In the genomic region with DNA sequence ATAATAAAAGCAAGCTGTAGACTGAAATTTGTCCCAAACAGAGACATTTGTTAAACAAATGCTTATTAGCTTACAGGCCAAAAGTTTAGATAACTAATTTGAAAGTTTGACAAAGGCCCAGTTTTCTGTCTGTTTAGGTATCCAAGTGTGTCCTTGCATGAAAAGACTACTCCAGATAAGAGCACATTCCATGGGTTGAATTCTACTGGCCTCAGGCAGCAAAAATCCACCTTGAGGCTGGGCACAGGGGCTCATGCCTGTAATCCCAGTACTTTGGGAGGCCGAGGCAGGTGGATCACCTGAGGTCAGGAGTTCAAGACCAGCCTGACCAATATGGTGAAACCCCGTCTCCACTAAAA, we compare ENCODE assay signal across 6 cellular contexts.
A peak's percentile ranks its signal among the peaks of the same experiment; 100 is the strongest.
DNase-seq lines count a peak whose midpoint lies in the region; ATAC-seq and TF ChIP-seq lines count a peak whose summit lies in the region.
"Not testable (repeated sequence)": the region's sequence is repeated elsewhere in the genome, so short reads cannot be mapped to it uniquely, and the experiment has no call there.

No MANE protein-coding gene starts in this region.

- H3K9me3 Mint-ChIP-seq in nephron = peaks cover 18% of the 10 kb centered on the region

- not testable (repeated sequence) for TF ChIP-seq CTCF in RWPE1 (conservative IDR thresholded peaks at IDR 0.05; ENCODE audit: low read depth); body of pancreas (IDR thresholded peaks at IDR 0.05); coronary artery (IDR thresholded peaks at IDR 0.05); nephron (IDR thresholded peaks at IDR 0.05; ENCODE audit: unreplicated experiment in 3 of 3); thoracic aorta (IDR thresholded peaks at IDR 0.05)

- H3K27ac ChIP-seq in RWPE1 (peak overlapping the region; percentile 41; the same call in 1 of the 2 replicates), body of pancreas (peak overlapping the region in 1 of 4 donors; percentile 34), coronary artery (peak overlapping the region; percentile 55 to 76), thoracic aorta (peak overlapping the region; percentile 21 to 79), aorta (ENCODE audit: low read depth in 1 of 2, low read length in 2 of 2) (peak overlapping the region; percentile 1 to 26)

- not testable (repeated sequence) for TF ChIP-seq POLR2A in body of pancreas (IDR thresholded peaks at IDR 0.05)

- intact Hi-C loops in body of pancreas (cut with DNase I); aorta (cut with DNase I): not testable (repeated sequence)

- H3K27ac Mint-ChIP-seq in nephron = peak overlapping the region in 2 of 3 experiments; percentile 71 to 91

- peak; percentile 63 for ATAC-seq in body of pancreas
- not testable (repeated sequence) for ATAC-seq in thoracic aorta (ENCODE audit: insufficient number of reproducible peaks, low FRiP score, low read depth); aorta (ENCODE audit: low FRiP score)

- H3K4me3 Mint-ChIP-seq in nephron = not testable (repeated sequence)

- H3K36me3 Mint-ChIP-seq in nephron (ENCODE audit: low read depth) = not testable (repeated sequence)

- not testable (repeated sequence) for DNase-seq in RWPE1 (ENCODE audit: low spot score); body of pancreas; coronary artery (ENCODE audit: low spot score); thoracic aorta (ENCODE audit: low spot score); aorta

- not testable (repeated sequence) for H3K4me3 ChIP-seq in body of pancreas; coronary artery; thoracic aorta; aorta (ENCODE audit: low read length in 2 of 2)

- H3K27me3 Mint-ChIP-seq in nephron (ENCODE audit: low read depth) = not testable (repeated sequence)

- CTCF ChIA-PET in RWPE1 (lab: Yijun Ruan, JAX) = not testable (repeated sequence)

- peaks cover 15% of the 10 kb centered on the region for H3K4me1 Mint-ChIP-seq in nephron

- WGBS in body of pancreas, 2 donors = 50 to 69% methylated on average over 2 of the region's 2 CpGs
- WGBS in aorta, 2 donors = 38 to 61% methylated on average over 2 of the region's 2 CpGs

- peaks cover 0 to 10% (median 0%) of the 10 kb centered on the region in 3 donors for H3K9me3 ChIP-seq in body of pancreas
- H3K9me3 ChIP-seq in thoracic aorta; aorta (ENCODE audit: control insufficient read depth, low read length): not testable (repeated sequence)

- not testable (repeated sequence) for H3K27me3 ChIP-seq in body of pancreas; thoracic aorta (replicated peaks; ENCODE audit: insufficient read depth); aorta (ENCODE audit: control insufficient read depth in 1 of 2, insufficient read depth in 2 of 2, low read length in 1 of 2)

- POLR2A ChIA-PET in RWPE1 (lab: Yijun Ruan, JAX; ENCODE audit: low non-redundant PET) = not testable (repeated sequence)

- H3K36me3 ChIP-seq in body of pancreas (replicated peaks in 1 of 2; ENCODE audit: insufficient read depth in 1 of 2, low read depth in 2 of 2); thoracic aorta; aorta (ENCODE audit: control insufficient read depth in 1 of 2, insufficient read depth in 2 of 2, low read length in 1 of 2): not testable (repeated sequence)

- peaks cover 17% of the 10 kb centered on the region for H3K4me1 ChIP-seq in body of pancreas
- peaks cover 15 to 33% of the 10 kb centered on the region in 2 donors for H3K4me1 ChIP-seq in thoracic aorta (ENCODE audit: control insufficient read depth in 1 of 2, low read depth in 2 of 2)
- H3K4me1 ChIP-seq in aorta (ENCODE audit: control insufficient read depth in 1 of 2, insufficient read depth in 2 of 2, low read length in 2 of 2) = not testable (repeated sequence)
